In genomic region chr10:3785849-3786290, GRCh38 we compare ENCODE assay signal across 8 cellular contexts. TPM values are rescaled to one million over a fixed set of nuclear protein-coding genes. Genes with fewer than 3 reads are reported as not detected.
DNase-seq lines count a peak whose midpoint lies in the region; ATAC-seq, FAIRE-seq and TF ChIP-seq lines count a peak whose summit lies in the region.

No MANE protein-coding gene starts in this region.

- H3K27me3 ChIP-seq in Peyer's patch (no peaks in the 10 kb centered on the region), brain microvascular endothelial cell (replicated peaks) (no peaks in the 10 kb centered on the region)

- H3K9ac ChIP-seq in kidney (ENCODE audit: low read length in 2 of 2): peak overlapping the region; percentile 94 to 98

- peaks cover 0 to 15% (median 0%) of the 10 kb centered on the region in 3 donors for H3K36me3 ChIP-seq in Peyer's patch
- H3K36me3 ChIP-seq in brain microvascular endothelial cell (replicated peaks): peaks cover 39% of the 10 kb centered on the region
- peaks cover 3 to 19% of the 10 kb centered on the region in 2 donors for H3K36me3 ChIP-seq in kidney (ENCODE audit: control insufficient read depth in 1 of 2, insufficient read depth in 2 of 2, low read length in 2 of 2)

- TF ChIP-seq POLR2A in Peyer's patch (IDR thresholded peaks at IDR 0.05): no peak

- H3K9me3 ChIP-seq in Peyer's patch: no peaks in the 10 kb centered on the region
- H3K9me3 ChIP-seq in kidney (ENCODE audit: control insufficient read depth in 1 of 2, low read length in 2 of 2): peaks cover 0 to 22% of the 10 kb centered on the region in 2 donors

- peak in 1 of 3 donors; percentile 73 for DNase-seq in Peyer's patch
- DNase-seq in brain microvascular endothelial cell: no peak
- peak; percentile 86 for DNase-seq in kidney
- DNase-seq in stimulated activated CD4-positive, alpha-beta T cell treated with anti-CD3 and anti-CD28 coated beads, Interleukin-4, amount 100 ng/mL, for 24 hours: peak; percentile 37
- no peak for DNase-seq in KG1 (lab: John Stamatoyannopoulos, UW)

- H3K4me1 ChIP-seq in Peyer's patch (peaks cover 0 to 16% (median 7%) of the 10 kb centered on the region in 4 donors), kidney (ENCODE audit: control insufficient read depth in 1 of 2, insufficient read depth in 1 of 2, low read depth in 1 of 2, low read length in 2 of 2) (peaks cover 5 to 12% of the 10 kb centered on the region in 2 donors)

- ATAC-seq in GM21723 (IDR thresholded peaks at IDR 0.05; ENCODE audit: unreplicated experiment) (peak; percentile 15), HG03135 (IDR thresholded peaks at IDR 0.05; ENCODE audit: unreplicated experiment) (no peak)

- FAIRE-seq in kidney (lab: Jason Lieb, UNC): no peak

- H3K4me3 ChIP-seq in Peyer's patch: peak overlapping the region; percentile 81 to 90 (median 87)
- H3K4me3 ChIP-seq in brain microvascular endothelial cell (ENCODE audit: low read depth, low read length): peak overlapping the region; percentile 66
- peak overlapping the region; percentile 80 to 90 for H3K4me3 ChIP-seq in kidney (ENCODE audit: low read length in 2 of 2)

- in situ Hi-C loops in brain microvascular endothelial cell (cut with HindIII; ENCODE audit: low pct_ligation_motif_present, low sequenced_read_pairs): no loop called here

- no peak; the same call in 1 of the 2 replicates for TF ChIP-seq CTCF in C4-2B (conservative IDR thresholded peaks at IDR 0.05)
- TF ChIP-seq CTCF in Peyer's patch (IDR thresholded peaks at IDR 0.05): no peak
- TF ChIP-seq CTCF in brain microvascular endothelial cell (IDR thresholded peaks at IDR 0.05; ENCODE audit: low read depth, low read length, missing control alignments): no peak
- TF ChIP-seq CTCF in kidney (IDR thresholded peaks at IDR 0.05; ENCODE audit: borderline replicate concordance, extremely low read depth, insufficient read depth): no peak

- intact Hi-C loops in kidney (cut with DNase I): no loop called here

- H3K27ac ChIP-seq in C4-2B (peak overlapping the region; percentile 98), Peyer's patch (peak overlapping the region; percentile 100), brain microvascular endothelial cell (peak overlapping the region; percentile 99), kidney (ENCODE audit: low read depth in 2 of 2, low read length in 2 of 2) (peak overlapping the region; percentile 100)

RNA-seq across cellular contexts. Expression of gene KLF6, which starts 0.9 kb away (rescaled TPM):
- 100 to 1,000 TPM in 3 of 4 donors, 10 to 100 TPM in 1; 92.5 to 180 (median 145) TPM for total RNA-seq in Peyer's patch
- 230 TPM for total RNA-seq in kidney
- polyA plus RNA-seq in kidney (ENCODE audit: insufficient read depth, low read depth, low replicate concordance): 27.8 TPM

Comparison
In these comparisons a context has a peak if more than half of its experiments do, and no peak if none do; other contexts are left out.
1. DNase-seq: peak in kidney (single experiment) and stimulated activated CD4-positive, alpha-beta T cell treated with anti-CD3 and anti-CD28 coated beads, Interleukin-4, amount 100 ng/mL, for 24 hours (single experiment); none in brain microvascular endothelial cell (single experiment) and KG1 (single experiment).
2. Peak in every context shown above with its lines, with median percentiles within 50 percentile points of each other: H3K27ac ChIP-seq and H3K4me3 ChIP-seq.